Comparison of ENCODE assay signal across 26 cellular contexts in the genomic region with DNA sequence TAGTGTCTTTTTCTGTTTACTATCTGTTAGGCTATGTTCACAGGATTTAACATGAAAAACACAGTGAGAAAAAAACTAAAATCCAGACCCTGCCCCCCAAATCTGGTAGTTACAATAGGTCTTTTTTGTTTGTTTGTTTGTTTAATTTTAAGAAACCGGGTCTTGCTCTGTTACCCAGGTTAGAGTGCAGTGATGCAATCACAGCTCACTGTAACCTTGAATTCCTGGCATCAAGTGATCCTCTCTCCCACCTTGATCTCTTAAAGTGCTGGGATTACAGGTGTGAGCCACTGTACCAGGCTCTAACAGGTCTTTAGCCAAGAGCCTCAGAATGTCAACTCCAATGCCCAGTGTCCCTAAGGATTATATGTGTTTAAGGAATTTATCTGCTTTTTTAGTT.
"Had no signal": no experiment of that assay in that cellular context is flagged by ENCODE, and none has a peak within 500 bp of the region (broad histone marks: within the 10 kb centered on the region; RNA-seq: fewer than 3 reads in every experiment).

No MANE protein-coding gene starts in this region.

- H3K9me3 ChIP-seq: lower lobe of right lung, neutrophil, psoas muscle, tibial nerve, uterus had no signal

- H3K4me3 ChIP-seq: lower lobe of right lung, neural progenitor cell, psoas muscle, skin epidermis, tibial nerve, uterus had no signal

- H3K4me1 ChIP-seq: lower lobe of right lung, neural progenitor cell, parathyroid adenoma, psoas muscle, tibial nerve, uterus had no signal

- H3K27ac ChIP-seq: lower lobe of right lung, neural progenitor cell, neutrophil, parathyroid adenoma, psoas muscle, skin epidermis, tibial nerve, uterus had no signal

- H3K36me3 ChIP-seq: lower lobe of right lung, neural progenitor cell, neutrophil, tibial nerve, uterus had no signal

- H3K27me3 ChIP-seq: neural progenitor cell, neutrophil, tibial nerve, uterus had no signal

- ATAC-seq: left ventricle myocardium superior; lower lobe of right lung; natural killer cell; psoas muscle; sciatic nerve; stimulated activated memory B cell treated with anti-CD40 and anti-IgM and Interleukin-4, amounts not matched to agents 10 μg/mL and 1 μg/mL and 100 μg/mL, for 72 hours; stimulated activated naive CD8-positive, alpha-beta T cell treated with anti-CD3 and anti-CD28 coated beads, Interleukin-15, amount 100 ng/mL, for 72 hours had no signal

- DNase-seq: hypothalamus; islet precursor cell; left ventricle myocardium superior; lower lobe of right lung; mammary epithelial cell; mesenchymal stem cell; naive B cell; natural killer cell; nephron progenitor cell; occipital lobe; psoas muscle; stimulated activated CD4-positive, alpha-beta T cell treated with anti-CD3 and anti-CD28 coated beads, Interleukin-12 subunit alpha, Interleukin-12 subunit beta, amount 100 ng/mL, for 4 hours; stimulated activated CD4-positive, alpha-beta T cell treated with anti-CD3 and anti-CD28 coated beads, Interleukin-15, amount 100 ng/mL, for 24 hours; stimulated activated CD4-positive, alpha-beta T cell treated with anti-CD3 and anti-CD28 coated beads, Interleukin-4, amount 100 ng/mL, for 4 hours; stimulated activated CD8-positive, alpha-beta memory T cell treated with anti-CD3 and anti-CD28 coated beads, Interleukin-4, amount 100 ng/mL, for 48 hours; stimulated activated naive CD4-positive, alpha-beta T cell treated with Interleukin-2 at 50 U/mL for 16 hours; stimulated activated naive CD8-positive, alpha-beta T cell treated with anti-CD3 and anti-CD28 coated beads, Interleukin-15, amount 100 ng/mL, for 72 hours; substantia nigra; uterus had no signal
